ENCODE assay signal across 1 cellular context in genomic region chr9:127944586-127945218, GRCh38.
TF ChIP-seq lines count a peak whose summit lies in the region.

No MANE protein-coding gene starts in this region.

TF ChIP-seq in HepG2, 621 proteins besides CTCF, POLR2A, EP300 and RAD21:
- TF ChIP-seq RBFOX2 (IDR thresholded peaks at IDR 0.05; ENCODE audit: low read depth, low read length) (peak; percentile 62; the same call in 1 of the 2 replicates), AGO2 (optimal IDR thresholded peaks at IDR 0.05; ENCODE audit: low read depth, low read length) (peak; percentile 46), PRPF4 (IDR thresholded peaks at IDR 0.05; ENCODE audit: low read depth, low read length, poor library complexity, severe bottlenecking) (peak; percentile 81), ZBTB38 (CRISPR knock-in tag; IDR thresholded peaks at IDR 0.05) (peak; percentile 69), ZKSCAN8 (CRISPR knock-in tag; IDR thresholded peaks at IDR 0.05; ENCODE audit: borderline replicate concordance) (no peak), ZNF629 (CRISPR knock-in tag; conservative IDR thresholded peaks at IDR 0.05) (no peak), MTF2 (CRISPR knock-in tag; IDR thresholded peaks at IDR 0.05; ENCODE audit: borderline replicate concordance) (no peak), HIVEP1 (CRISPR knock-in tag; IDR thresholded peaks at IDR 0.05) (no peak)
